In genomic region chr5:96702503-96703383, GRCh38 we compare ENCODE assay signal across 8 cellular contexts. TPM values are rescaled to one million over a fixed set of nuclear protein-coding genes. Genes with fewer than 3 reads are reported as not detected.
DNase-seq lines count a peak whose midpoint lies in the region; ATAC-seq and TF ChIP-seq lines count a peak whose summit lies in the region.

No MANE protein-coding gene starts in this region.

- H2AFZ ChIP-seq in ACC112 (ENCODE audit: low read length, unreplicated experiment), result peak overlapping the region; percentile 11

- H3K27ac ChIP-seq in ACC112 (ENCODE audit: low read depth, low read length), result peak overlapping the region; percentile 84

- TF ChIP-seq CTCF in endothelial cell (IDR thresholded peaks at IDR 0.05; ENCODE audit: unreplicated experiment) (no peak), mesothelial cell of epicardium (IDR thresholded peaks at IDR 0.05; ENCODE audit: unreplicated experiment) (no peak)

- no peaks in the 10 kb centered on the region for H3K27me3 ChIP-seq in ACC112 (ENCODE audit: insufficient read depth, low read length)

- H3K79me2 ChIP-seq in ACC112 (ENCODE audit: control insufficient read depth, insufficient read depth, low read length, unreplicated experiment), result peaks cover 45% of the 10 kb centered on the region

- peak overlapping the region; percentile 98 for H3K27ac Mint-ChIP-seq in endothelial cell (ENCODE audit: unreplicated experiment)
- peak overlapping the region; percentile 94 for H3K27ac Mint-ChIP-seq in mesothelial cell of epicardium

- DNase-seq in NCI-H774 (lab: John Stamatoyannopoulos, UW) (peak; percentile 73), activated T-cell treated with anti-CD3 and anti-CD28 coated beads for 1 hour (ENCODE audit: low read depth) (peak; percentile 55), endothelial cell (ENCODE audit: low spot score) (peak; percentile 88), mesothelial cell of epicardium (ENCODE audit: low spot score in 2 of 2, unreplicated experiment in 2 of 2) (peak; percentile 82 to 90)
- DNase-seq in stimulated activated CD8-positive, alpha-beta memory T cell treated with anti-CD3 and anti-CD28 coated beads, Interleukin-15, amount 100 ng/mL, for 1 hour (ENCODE audit: low read depth), result peak; percentile 36

- peak overlapping the region; percentile 96 for H3K4me3 Mint-ChIP-seq in endothelial cell (ENCODE audit: unreplicated experiment)
- peak overlapping the region; percentile 79 for H3K4me3 Mint-ChIP-seq in mesothelial cell of epicardium

- H3K4me1 ChIP-seq in ACC112 (ENCODE audit: control insufficient read depth, insufficient read depth, low read length, unreplicated experiment), result peaks cover 49% of the 10 kb centered on the region

- H3K9me3 Mint-ChIP-seq in endothelial cell (ENCODE audit: unreplicated experiment) (no peaks in the 10 kb centered on the region), mesothelial cell of epicardium (no peaks in the 10 kb centered on the region)

- H3K27me3 Mint-ChIP-seq in endothelial cell (ENCODE audit: unreplicated experiment) (peaks cover 4% of the 10 kb centered on the region), mesothelial cell of epicardium (ENCODE audit: low read depth) (no peaks in the 10 kb centered on the region)

- H3K4me1 Mint-ChIP-seq in endothelial cell (ENCODE audit: unreplicated experiment) (peaks cover 15% of the 10 kb centered on the region), mesothelial cell of epicardium (peaks cover 18% of the 10 kb centered on the region)

- ATAC-seq in GM18868 (IDR thresholded peaks at IDR 0.05; ENCODE audit: unreplicated experiment) (peak; percentile 68), HG03103 (IDR thresholded peaks at IDR 0.05; ENCODE audit: low read depth, unreplicated experiment) (peak; percentile 47)

- peak overlapping the region; percentile 92 for H3K4me3 ChIP-seq in ACC112 (ENCODE audit: low read depth, low read length)

- H3K36me3 Mint-ChIP-seq in endothelial cell (ENCODE audit: low read depth, unreplicated experiment) (no peaks in the 10 kb centered on the region), mesothelial cell of epicardium (peaks cover 6% of the 10 kb centered on the region)

- H3K36me3 ChIP-seq in ACC112 (ENCODE audit: insufficient read depth, low read length), result no peaks in the 10 kb centered on the region

RNA-seq across cellular contexts. Expression of gene CAST, which starts 40.6 kb away (rescaled TPM):
- total RNA-seq in endothelial cell (ENCODE audit: unreplicated experiment) (105 TPM), mesothelial cell of epicardium (126 to 133 TPM (median 132 TPM) in 3 replicates)

Comparison
In these comparisons a context has a peak if more than half of its experiments do, and no peak if none do; other contexts are left out.
1. Peak in every context shown above with its lines: DNase-seq, ATAC-seq, H3K4me3 ChIP-seq and H3K27ac ChIP-seq.
2. DNase-seq: peak in every context shown above with its lines; median percentile 88 in endothelial cell; 86 in mesothelial cell of epicardium; 73 in NCI-H774; 55 in activated T-cell treated with anti-CD3 and anti-CD28 coated beads for 1 hour; 36 in stimulated activated CD8-positive, alpha-beta memory T cell treated with anti-CD3 and anti-CD28 coated beads, Interleukin-15, amount 100 ng/mL, for 1 hour.